ENCODE assay signal across 9 cellular contexts in the genomic region with DNA sequence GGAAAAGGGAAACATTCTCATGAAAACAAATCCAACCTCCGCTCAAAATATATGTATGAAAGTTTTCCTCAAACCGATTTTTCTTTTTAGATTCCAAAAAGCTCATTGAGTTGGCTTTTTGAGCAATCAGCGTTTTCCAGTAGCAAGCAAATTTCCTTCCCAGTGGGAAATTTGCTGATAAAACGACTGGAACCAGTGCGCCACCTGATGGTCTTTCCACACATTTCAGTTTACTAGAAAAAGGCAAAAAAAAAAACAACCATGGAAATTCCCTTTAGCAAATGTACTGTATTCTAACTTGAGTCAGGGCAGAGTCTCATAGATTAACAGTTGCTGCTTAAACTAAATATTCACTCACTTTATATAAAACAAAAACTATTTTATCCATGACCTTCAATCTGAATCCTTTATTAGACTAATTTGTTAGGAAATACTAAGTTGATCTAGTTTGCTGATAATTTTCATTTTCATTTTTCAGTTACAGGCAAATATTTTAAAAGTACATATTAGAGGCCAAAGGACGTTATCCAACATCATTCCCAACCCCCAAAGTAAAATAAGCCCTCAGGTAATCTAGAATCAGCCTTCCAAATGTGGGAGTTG.
A peak's percentile ranks its signal among the peaks of the same experiment; 100 is the strongest.
DNase-seq lines count a peak whose midpoint lies in the region; ATAC-seq and TF ChIP-seq lines count a peak whose summit lies in the region.
"Had no signal": no experiment of that assay in that cellular context is flagged by ENCODE, and none has a peak within 500 bp of the region (broad histone marks: within the 10 kb centered on the region; RNA-seq: fewer than 3 reads in every experiment).

No MANE protein-coding gene starts in this region.

- H3K4me3 Mint-ChIP-seq in activated naive CD8-positive, alpha-beta T cell treated with anti-CD3 and anti-CD28 coated beads, Interleukin-2, amount 50 U/mL, for 24 hours = no peak overlapping the region

- no peaks in the 10 kb centered on the region for H3K9me3 Mint-ChIP-seq in activated naive CD8-positive, alpha-beta T cell treated with anti-CD3 and anti-CD28 coated beads, Interleukin-2, amount 50 U/mL, for 24 hours

- H3K4me3 ChIP-seq in NB4 (ENCODE audit: low read depth, low read length) (no peak overlapping the region), cardiac fibroblast (replicated peaks in 1 of 2; ENCODE audit: low read depth in 2 of 2, low read length in 2 of 2) (no peak overlapping the region)
- H3K4me3 ChIP-seq: BLaER1 treated with 17β-estradiol and CSF1 and Interleukin-3, amounts not matched to agents 10 nM and 100 nM had no signal

- H3K4me1 Mint-ChIP-seq in activated naive CD8-positive, alpha-beta T cell treated with anti-CD3 and anti-CD28 coated beads, Interleukin-2, amount 50 U/mL, for 24 hours = no peaks in the 10 kb centered on the region

- H3K27ac Mint-ChIP-seq in activated naive CD8-positive, alpha-beta T cell treated with anti-CD3 and anti-CD28 coated beads, Interleukin-2, amount 50 U/mL, for 24 hours = no peak overlapping the region

- TF ChIP-seq POLR2A in NB4 (IDR thresholded peaks at IDR 0.05; ENCODE audit: extremely low read depth, insufficient read length) = no peak

- H3K36me3 Mint-ChIP-seq in activated naive CD8-positive, alpha-beta T cell treated with anti-CD3 and anti-CD28 coated beads, Interleukin-2, amount 50 U/mL, for 24 hours (ENCODE audit: low read depth) = no peaks in the 10 kb centered on the region

- TF ChIP-seq CTCF in NB4 (IDR thresholded peaks at IDR 0.05; ENCODE audit: low read depth, low read length) (peak; percentile 60), cardiac fibroblast (IDR thresholded peaks at IDR 0.05; ENCODE audit: low read depth, low read length) (peak; percentile 69)

- peaks cover 2% of the 10 kb centered on the region for H3K27me3 Mint-ChIP-seq in activated naive CD8-positive, alpha-beta T cell treated with anti-CD3 and anti-CD28 coated beads, Interleukin-2, amount 50 U/mL, for 24 hours

- DNase-seq in NCI-H1417 (lab: John Stamatoyannopoulos, UW) (peak; percentile 18 to 75 (median 18)), NCI-H1417 treated with DMSO at 0.1 percent for 48 hours (lab: John Stamatoyannopoulos, UW) (no peak), NB4 (ENCODE audit: low read depth) (peak; percentile 30), cardiac fibroblast (ENCODE audit: low read depth in 2 of 2) (peak; percentile 52 to 55), mucosa of gallbladder (ENCODE audit: low spot score) (peak; percentile 23)
- no peak for DNase-seq in activated naive CD8-positive, alpha-beta T cell treated with anti-CD3 and anti-CD28 coated beads, Interleukin-2, amount 50 U/mL, for 24 hours
- no peak for DNase-seq in stimulated activated CD4-positive, alpha-beta T cell treated with anti-CD3 and anti-CD28 coated beads, Interleukin-12 subunit alpha, Interleukin-12 subunit beta, amount 100 ng/mL, for 4 hours

- no peak for ATAC-seq in activated naive CD8-positive, alpha-beta T cell treated with anti-CD3 and anti-CD28 coated beads, Interleukin-2, amount 50 U/mL, for 24 hours
- ATAC-seq in HG03108 (IDR thresholded peaks at IDR 0.05; ENCODE audit: unreplicated experiment) = no peak

Comparison
In these comparisons a context has a peak if more than half of its experiments do, and no peak if none do; other contexts are left out.
1. DNase-seq: peak in NCI-H1417 (3 of 3), NB4 (single experiment), cardiac fibroblast (2 of 2) and mucosa of gallbladder (single experiment); none in NCI-H1417 treated with DMSO at 0.1 percent for 48 hours (single experiment), activated naive CD8-positive, alpha-beta T cell treated with anti-CD3 and anti-CD28 coated beads, Interleukin-2, amount 50 U/mL, for 24 hours (single experiment) and stimulated activated CD4-positive, alpha-beta T cell treated with anti-CD3 and anti-CD28 coated beads, Interleukin-12 subunit alpha, Interleukin-12 subunit beta, amount 100 ng/mL, for 4 hours (single experiment).